In genomic region chr2:55885129-55885943, GRCh38 we compare ENCODE assay signal across 2 cellular contexts.
TF ChIP-seq lines count a peak whose summit lies in the region.

No MANE protein-coding gene starts in this region.

TF ChIP-seq in endothelial cell of umbilical vein, 7 proteins besides CTCF, POLR2A, EP300 and RAD21:
- TF ChIP-seq POLR2AphosphoS5 (IDR thresholded peaks at IDR 0.05; ENCODE audit: insufficient read depth, low read depth, low read length) (peak; percentile 64), JUN (IDR thresholded peaks at IDR 0.05; ENCODE audit: borderline replicate concordance, insufficient read depth, insufficient read length, low read depth) (peak; percentile 94), GATA2 (IDR thresholded peaks at IDR 0.05; ENCODE audit: insufficient read depth, insufficient read length, low read depth, low read length) (peak; percentile 37), EZH2 (IDR thresholded peaks at IDR 0.05; ENCODE audit: borderline replicate concordance, low read depth, low read length, severe bottlenecking) (no peak), MYC (IDR thresholded peaks at IDR 0.05; ENCODE audit: low read depth, low read length) (no peak), FOS (IDR thresholded peaks at IDR 0.05; ENCODE audit: borderline replicate concordance, insufficient read depth, low read length) (peak; percentile 96)
- TF ChIP-seq, protein P1, sequence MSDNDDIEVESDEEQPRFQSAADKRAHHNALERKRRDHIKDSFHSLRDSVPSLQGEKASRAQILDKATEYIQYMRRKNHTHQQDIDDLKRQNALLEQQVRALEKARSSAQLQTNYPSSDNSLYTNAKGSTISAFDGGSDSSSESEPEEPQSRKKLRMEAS (IDR thresholded peaks at IDR 0.05; ENCODE audit: insufficient read depth, insufficient read length), result peak; percentile 31

TF ChIP-seq in GM12891, 5 proteins besides CTCF, POLR2A, EP300 and RAD21:
- TF ChIP-seq TAF1 (IDR thresholded peaks at IDR 0.05; ENCODE audit: low read depth, low read length) (no peak), SPI1 (IDR thresholded peaks at IDR 0.05; ENCODE audit: low read depth, low read length) (no peak), POLR2AphosphoS5 (IDR thresholded peaks at IDR 0.05; ENCODE audit: low read depth, low read length) (no peak), PAX5 (IDR thresholded peaks at IDR 0.05; ENCODE audit: insufficient read depth, low read length, severe bottlenecking) (no peak), POU2F2 (IDR thresholded peaks at IDR 0.05; ENCODE audit: low read depth, low read length) (no peak)
